In the genomic region with DNA sequence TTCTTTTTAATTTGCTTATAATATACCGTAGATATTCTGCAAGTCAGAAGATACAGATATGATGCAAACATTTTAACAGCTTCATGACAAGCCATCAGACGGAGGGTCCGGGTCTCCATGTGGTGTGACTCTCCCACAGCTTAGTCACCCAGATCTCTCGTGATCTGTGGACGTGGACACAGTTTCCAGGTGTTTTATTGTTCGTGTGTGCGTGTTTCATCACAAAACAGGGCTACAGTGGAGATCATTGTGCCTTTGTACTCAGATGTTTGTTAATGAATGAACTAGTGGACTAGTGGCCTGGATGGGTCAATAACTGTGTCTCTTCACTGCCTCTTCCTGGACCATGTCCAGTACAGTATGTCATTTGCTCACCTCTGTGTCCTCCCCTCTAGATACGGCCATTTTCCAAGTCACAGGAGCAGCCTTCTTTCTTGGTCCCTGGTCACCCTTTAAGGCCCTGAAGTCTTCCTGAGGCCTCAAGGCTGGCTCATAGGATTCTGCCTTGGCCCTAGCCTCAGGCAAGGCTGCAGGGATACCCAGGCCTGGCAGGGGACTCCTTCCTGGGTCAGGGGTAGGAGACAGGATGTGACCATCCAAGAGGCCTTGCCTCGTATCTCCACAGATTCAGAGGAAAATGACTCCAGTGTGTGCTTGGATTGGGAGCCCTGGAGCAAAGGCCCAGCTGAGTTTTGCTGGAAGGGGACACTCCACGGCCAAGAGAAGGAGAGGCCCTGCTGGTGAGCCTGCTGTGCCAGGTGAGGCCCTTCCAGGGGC, we compare ENCODE assay signal across 38 cellular contexts. TPM values are rescaled to one million over a fixed set of nuclear protein-coding genes. Genes with fewer than 3 reads are reported as not detected.
"Had no signal": no experiment of that assay in that cellular context is flagged by ENCODE, and none has a peak within 500 bp of the region (broad histone marks: within the 10 kb centered on the region; RNA-seq: fewer than 3 reads in every experiment).

No MANE protein-coding gene starts in this region.

- H3K4me2 ChIP-seq: hepatocyte, smooth muscle cell had no signal

- H2AFZ ChIP-seq: hepatocyte had no signal

- H3K27me3 ChIP-seq: hepatocyte, pancreas, upper lobe of right lung, vagina had no signal

- ATAC-seq: effector memory CD8-positive, alpha-beta T cell; foreskin keratinocyte; gastroesophageal sphincter; heart left ventricle; left colon; left ventricle myocardium superior; mucosa of descending colon; natural killer cell treated with Interleukin-12 subunit alpha and Interleukin-12 subunit beta and Interleukin-15 and Interleukin-18, amount 100 ng/mL, for 72 hours; pancreas; sciatic nerve; stimulated activated naive CD8-positive, alpha-beta T cell treated with anti-CD3 and anti-CD28 coated beads, Interleukin-15, amount 100 ng/mL, for 72 hours; upper lobe of right lung had no signal

- H3K27ac ChIP-seq: esophagus muscularis mucosa, foreskin keratinocyte, gastroesophageal sphincter, heart left ventricle, hepatocyte, neutrophil, pancreas, suprapubic skin, transverse colon, upper lobe of right lung, vagina had no signal

- DNase-seq: cortex of kidney; effector memory CD8-positive, alpha-beta T cell; foreskin keratinocyte; heart left ventricle; left colon; left ventricle myocardium superior; mucosa of descending colon; naive B cell; pancreas; stimulated activated CD4-positive, alpha-beta T cell treated with anti-CD3 and anti-CD28 coated beads, Interleukin-12 subunit alpha, Interleukin-12 subunit beta, amount 100 ng/mL, for 4 hours; stimulated activated CD4-positive, alpha-beta T cell treated with anti-CD3 and anti-CD28 coated beads, Interleukin-1b, Interleukin-23, amount 100 ng/mL, for 48 hours; stimulated activated CD4-positive, alpha-beta T cell treated with anti-CD3 and anti-CD28 coated beads, Interleukin-4, amount 100 ng/mL, for 1 hour; stimulated activated CD8-positive, alpha-beta memory T cell treated with anti-CD3 and anti-CD28 coated beads, Interleukin-4, amount 100 ng/mL, for 48 hours; stimulated activated naive CD4-positive, alpha-beta T cell; stimulated activated naive CD8-positive, alpha-beta T cell treated with anti-CD3 and anti-CD28 coated beads, Interleukin-15, amount 100 ng/mL, for 72 hours; transverse colon; upper lobe of right lung had no signal

- H3K9me3 ChIP-seq: esophagus muscularis mucosa, gastroesophageal sphincter, heart left ventricle, mucosa of descending colon, neutrophil, pancreas, suprapubic skin, transverse colon, upper lobe of right lung, vagina had no signal

- H3K36me3 ChIP-seq: esophagus muscularis mucosa, gastroesophageal sphincter, heart left ventricle, neutrophil, pancreas, suprapubic skin, transverse colon, upper lobe of right lung, vagina had no signal

- H3K4me1 ChIP-seq: esophagus muscularis mucosa, foreskin keratinocyte, gastroesophageal sphincter, pancreas, transverse colon, upper lobe of right lung, vagina had no signal

- FAIRE-seq: endometrium, islet of Langerhans, pancreas had no signal

- H3K4me3 ChIP-seq: esophagus muscularis mucosa, gastroesophageal sphincter, heart left ventricle, hepatocyte, lung, mucosa of descending colon, pancreas, smooth muscle cell, suprapubic skin, transverse colon, upper lobe of right lung, vagina had no signal

- H3K79me2 ChIP-seq: hepatocyte had no signal

RNA-seq across cellular contexts. Expression of a gene that starts 4.6 kb away (rescaled TPM):
- total RNA-seq: dermis microvascular lymphatic vessel endothelial cell, esophagus muscularis mucosa, fibroblast of lung, foreskin keratinocyte, gastroesophageal sphincter, heart left ventricle, hepatocyte, kidney epithelial cell, left colon, left ventricle myocardium superior, lung, mesothelial cell of epicardium, mucosa of descending colon, neural crest cell, omental fat pad, pancreas, posterior vena cava, pulmonary artery endothelial cell, sciatic nerve, smooth muscle cell, suprapubic skin, transverse colon, upper lobe of right lung, vagina had no signal
- polyA plus RNA-seq: fibroblast of lung, foreskin keratinocyte, heart left ventricle, hepatocyte, lung, pancreas, smooth muscle cell, thymus had no signal

RNA-seq across cellular contexts. Expression of a gene that starts 16.0 kb away (rescaled TPM):
- total RNA-seq: dermis microvascular lymphatic vessel endothelial cell; fibroblast of lung; gastroesophageal sphincter; heart left ventricle; left colon; left ventricle myocardium superior; mucosa of descending colon; natural killer cell treated with Interleukin-12 subunit alpha and Interleukin-12 subunit beta and Interleukin-15 and Interleukin-18, amount 100 ng/mL, for 72 hours; neural crest cell; omental fat pad; posterior vena cava; pulmonary artery endothelial cell; sciatic nerve; transverse colon had no signal
- polyA plus RNA-seq: fibroblast of lung, smooth muscle cell had no signal
